ENCODE assay signal across 19 cellular contexts in the genomic region with DNA sequence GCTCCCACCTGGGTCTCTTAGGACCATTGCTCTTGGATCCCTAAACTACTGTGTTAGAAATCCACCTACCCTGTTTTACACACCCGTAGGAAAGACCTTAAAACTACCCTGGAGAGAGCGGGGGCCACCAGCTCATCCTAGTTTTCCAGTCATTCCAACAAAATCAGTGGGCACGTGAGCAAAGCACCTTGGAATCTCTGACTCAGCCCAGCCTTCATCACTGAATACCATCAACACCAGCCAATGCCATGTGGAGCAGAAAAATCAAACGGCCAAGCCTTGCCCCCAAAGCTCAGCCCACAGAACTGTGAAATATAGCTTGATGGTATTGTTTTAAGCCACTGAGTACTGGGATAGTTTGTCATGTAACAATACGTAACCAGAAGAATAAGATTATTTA.
DNase-seq lines count a peak whose midpoint lies in the region; ATAC-seq and TF ChIP-seq lines count a peak whose summit lies in the region.
"Had no signal": no experiment of that assay in that cellular context is flagged by ENCODE, and none has a peak within 500 bp of the region (broad histone marks: within the 10 kb centered on the region; RNA-seq: fewer than 3 reads in every experiment).

No MANE protein-coding gene starts in this region.

- dilution Hi-C loops in mammary epithelial cell (cut with HindIII; ENCODE audit: low sequenced_read_pairs): loop anchor here (5.0 kb wide), 1 partner anchor 89 kb away; no protein-coding TSS in a partner anchor

- H3K79me2 ChIP-seq in mammary epithelial cell (ENCODE audit: insufficient read depth, low read length): no peaks in the 10 kb centered on the region

- no peaks in the 10 kb centered on the region for H3K27me3 ChIP-seq in mammary epithelial cell (ENCODE audit: insufficient read depth, low read length)
- H3K27me3 ChIP-seq in breast epithelium: no peaks in the 10 kb centered on the region
- H3K27me3 ChIP-seq in MG63: no peaks in the 10 kb centered on the region
- H3K27me3 ChIP-seq in esophagus muscularis mucosa: no peaks in the 10 kb centered on the region
- H3K27me3 ChIP-seq: BE2C had no signal

- H3K4me3 ChIP-seq in mammary epithelial cell (replicated peaks in 1 of 3; ENCODE audit: insufficient read depth in 1 of 3, low read depth in 2 of 3, low read length in 3 of 3): no peak overlapping the region
- no peak overlapping the region for H3K4me3 ChIP-seq in breast epithelium
- no peak overlapping the region for H3K4me3 ChIP-seq in MG63
- H3K4me3 ChIP-seq in fibroblast of mammary gland (ENCODE audit: control insufficient read depth, low read depth, low read length): no peak overlapping the region
- H3K4me3 ChIP-seq in esophagus muscularis mucosa: no peak overlapping the region

- no peak for TF ChIP-seq EP300 in esophagus muscularis mucosa (IDR thresholded peaks at IDR 0.05)

- peaks cover 20% of the 10 kb centered on the region for H3K4me1 ChIP-seq in mammary epithelial cell (ENCODE audit: insufficient read depth, low read length)
- no peaks in the 10 kb centered on the region for H3K4me1 ChIP-seq in breast epithelium
- H3K4me1 ChIP-seq in esophagus muscularis mucosa: no peaks in the 10 kb centered on the region
- H3K4me1 ChIP-seq: BE2C had no signal

- H3K36me3 ChIP-seq in mammary epithelial cell (ENCODE audit: insufficient read depth, low read length) (no peaks in the 10 kb centered on the region), breast epithelium (no peaks in the 10 kb centered on the region), MG63 (no peaks in the 10 kb centered on the region), esophagus muscularis mucosa (no peaks in the 10 kb centered on the region)
- H3K36me3 ChIP-seq: BE2C had no signal

- H4K20me1 ChIP-seq in mammary epithelial cell (ENCODE audit: insufficient read depth, low read length): no peaks in the 10 kb centered on the region

- no TSS peak for BruUV-seq in mammary epithelial cell (replicated peaks; lab: Mats Ljungman, UMichigan)

- TF ChIP-seq CTCF in mammary epithelial cell (conservative IDR thresholded peaks at IDR 0.05 in 1 of 2, IDR thresholded peaks at IDR 0.05 in 1 of 2; ENCODE audit: extremely low read depth in 1 of 2, insufficient read depth in 1 of 2, low read depth in 1 of 2, low read length in 2 of 2) (no peak), breast epithelium (IDR thresholded peaks at IDR 0.05) (no peak), fibroblast of mammary gland (conservative IDR thresholded peaks at IDR 0.05; ENCODE audit: control insufficient read depth, insufficient read depth, low read depth, low read length) (no peak), esophagus muscularis mucosa (IDR thresholded peaks at IDR 0.05) (no peak)

- no peak for TF ChIP-seq POLR2A in breast epithelium (IDR thresholded peaks at IDR 0.05)
- no peak for TF ChIP-seq POLR2A in esophagus muscularis mucosa (IDR thresholded peaks at IDR 0.05; ENCODE audit: low read depth)

- ATAC-seq in GM18502 (IDR thresholded peaks at IDR 0.05; ENCODE audit: poor library complexity, unreplicated experiment): no peak

- intact Hi-C loops in mammary epithelial cell (cut with micrococcal nuclease): no loop called here
- intact Hi-C loops in breast epithelium (cut with DNase I; ENCODE audit: low total_unique reads): no loop called here
- intact Hi-C loops in esophagus muscularis mucosa (cut with DNase I): no loop called here

- in situ Hi-C loops in mammary epithelial cell (cut with MboI; ENCODE audit: low sequenced_read_pairs in 2 of 2): no loop called here

- CTCF ChIA-PET in mammary epithelial cell (lab: Charles Lee; ENCODE audit: low non-redundant PET): no interaction called here

- DNase-seq in mammary epithelial cell: peak; percentile 21
- no peak for DNase-seq in breast epithelium (ENCODE audit: low spot score in 2 of 2)
- peak; percentile 46 for DNase-seq in MG63
- DNase-seq in fibroblast of mammary gland (ENCODE audit: low read depth): peak; percentile 5
- no peak for DNase-seq in esophagus muscularis mucosa (ENCODE audit: extremely low spot score)
- no peak for DNase-seq in ureter (ENCODE audit: low spot score)
- no peak for DNase-seq in SK-N-DZ (ENCODE audit: low spot score)
- DNase-seq: BE2C; Calu3; CD4-positive, alpha-beta T cell; DMS53; NCI-H1417 treated with DMSO at 0.1 percent for 48 hours; NCI-H1930; NCI-H446; NCI-H748 treated with DMSO at 0.1 percent for 48 hours; Right ventricle myocardium superior; SK-N-SH had no signal

- H3K27ac ChIP-seq in mammary epithelial cell (ENCODE audit: insufficient read depth, low read depth, low read length): no peak overlapping the region
- H3K27ac ChIP-seq in breast epithelium: no peak overlapping the region
- no peak overlapping the region for H3K27ac ChIP-seq in esophagus muscularis mucosa (replicated peaks in 1 of 4)
- H3K27ac ChIP-seq: 22Rv1 had no signal

- H2AFZ ChIP-seq in mammary epithelial cell (ENCODE audit: low read depth, low read length): peak overlapping the region; percentile 17

- H3K4me2 ChIP-seq in mammary epithelial cell (ENCODE audit: insufficient read depth, low read depth, low read length): no peak overlapping the region
- H3K4me2 ChIP-seq: SK-N-SH had no signal

- 65% methylated on average over 5 of the region's 5 CpGs for WGBS in mammary epithelial cell (ENCODE audit: low coverage, missing lambda C conversion rate)
- 81% methylated on average over 5 of the region's 5 CpGs for WGBS in esophagus muscularis mucosa

- no peak overlapping the region for H3K9ac ChIP-seq in mammary epithelial cell (ENCODE audit: insufficient read depth, low read length)
- H3K9ac ChIP-seq: SK-N-SH had no signal

- H3K9me3 ChIP-seq in mammary epithelial cell (replicated peaks; ENCODE audit: insufficient read depth, low read length): no peaks in the 10 kb centered on the region
- H3K9me3 ChIP-seq in breast epithelium: no peaks in the 10 kb centered on the region
- no peaks in the 10 kb centered on the region for H3K9me3 ChIP-seq in MG63
- H3K9me3 ChIP-seq in esophagus muscularis mucosa: no peaks in the 10 kb centered on the region
- H3K9me3 ChIP-seq: BE2C, SK-N-SH had no signal

Comparison
In these comparisons a context has a peak if more than half of its experiments do, and no peak if none do; other contexts are left out.
1. DNase-seq: peak in mammary epithelial cell (single experiment), MG63 (single experiment) and fibroblast of mammary gland (single experiment); none in breast epithelium (0 of 2), esophagus muscularis mucosa (single experiment), ureter (single experiment) and SK-N-DZ (single experiment).